Comparison of ENCODE assay signal across 1 cellular context in the genomic region with DNA sequence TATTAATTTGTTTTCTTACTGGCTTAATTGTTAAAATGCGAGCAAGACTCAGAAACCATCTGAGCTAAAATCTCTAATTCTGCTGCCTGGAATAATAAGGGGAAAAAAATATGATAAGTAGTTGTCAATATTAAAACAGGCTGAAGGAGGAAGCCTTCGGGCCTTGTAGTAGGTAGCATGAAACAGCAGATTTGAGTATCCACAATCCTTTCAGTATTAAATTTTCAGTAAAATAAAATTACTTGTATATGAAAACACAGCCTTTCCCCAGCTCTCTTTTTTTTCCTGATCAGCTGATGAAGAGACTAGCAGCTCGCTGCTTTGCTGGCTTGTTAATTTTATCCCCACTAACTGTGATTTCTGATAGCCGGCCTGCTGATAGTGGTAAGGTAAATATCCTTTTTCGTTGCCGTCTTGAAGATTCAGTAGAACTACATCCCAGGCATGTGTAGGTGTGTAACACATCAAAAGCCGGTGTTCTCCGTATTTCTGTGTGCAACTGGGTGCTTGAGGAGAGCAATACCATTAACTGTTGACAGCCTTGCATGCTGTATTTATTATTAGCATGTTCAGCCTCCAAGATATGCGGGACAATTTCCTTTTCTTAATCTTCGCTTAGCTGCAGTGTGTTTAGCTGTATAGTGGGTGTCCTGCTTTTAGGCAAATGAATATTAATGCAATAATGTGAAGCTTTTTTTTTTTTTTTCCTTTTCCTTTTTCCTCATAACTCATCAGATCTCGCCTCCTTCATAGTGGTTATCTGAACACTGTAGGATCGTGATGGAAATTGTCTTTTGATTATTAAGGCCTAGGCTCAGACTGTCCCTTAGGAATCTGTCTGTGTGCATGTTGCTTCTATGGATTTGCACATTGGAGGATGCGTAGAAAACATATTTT.
TF ChIP-seq lines count a peak whose summit lies in the region.

No MANE protein-coding gene starts in this region.

TF ChIP-seq in HepG2, 621 proteins besides CTCF, POLR2A, EP300 and RAD21 (continued from another document):
- no peak for TF ChIP-seq ZNF318 (CRISPR knock-in tag; IDR thresholded peaks at IDR 0.05)
- no peak for TF ChIP-seq MAZ (IDR thresholded peaks at IDR 0.05; ENCODE audit: borderline replicate concordance, low read depth, low read length)
- TF ChIP-seq MAZ (CRISPR knock-in tag; IDR thresholded peaks at IDR 0.05; ENCODE audit: low read depth), result no peak
- TF ChIP-seq RBFOX2 (IDR thresholded peaks at IDR 0.05; ENCODE audit: low read depth, low read length), result no peak
- TF ChIP-seq MTA1 (CRISPR knock-in tag; IDR thresholded peaks at IDR 0.05; ENCODE audit: borderline replicate concordance), result no peak
- TF ChIP-seq, protein P1, sequence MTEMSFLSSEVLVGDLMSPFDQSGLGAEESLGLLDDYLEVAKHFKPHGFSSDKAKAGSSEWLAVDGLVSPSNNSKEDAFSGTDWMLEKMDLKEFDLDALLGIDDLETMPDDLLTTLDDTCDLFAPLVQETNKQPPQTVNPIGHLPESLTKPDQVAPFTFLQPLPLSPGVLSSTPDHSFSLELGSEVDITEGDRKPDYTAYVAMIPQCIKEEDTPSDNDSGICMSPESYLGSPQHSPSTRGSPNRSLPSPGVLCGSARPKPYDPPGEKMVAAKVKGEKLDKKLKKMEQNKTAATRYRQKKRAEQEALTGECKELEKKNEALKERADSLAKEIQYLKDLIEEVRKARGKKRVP (CRISPR knock-in tag; IDR thresholded peaks at IDR 0.05), result no peak
- TF ChIP-seq ZNF251 (CRISPR knock-in tag; IDR thresholded peaks at IDR 0.05), result no peak
- no peak for TF ChIP-seq MIER2 (CRISPR knock-in tag; IDR thresholded peaks at IDR 0.05)
- no peak for TF ChIP-seq HNRNPL (IDR thresholded peaks at IDR 0.05; ENCODE audit: low read depth, low read length)
- TF ChIP-seq TBL1XR1 (IDR thresholded peaks at IDR 0.05; ENCODE audit: borderline replicate concordance, low read length, partially characterized antibody), result no peak
- TF ChIP-seq ZNF484 (CRISPR knock-in tag; IDR thresholded peaks at IDR 0.05; ENCODE audit: borderline replicate concordance, low read depth), result no peak
- TF ChIP-seq, protein P2, sequence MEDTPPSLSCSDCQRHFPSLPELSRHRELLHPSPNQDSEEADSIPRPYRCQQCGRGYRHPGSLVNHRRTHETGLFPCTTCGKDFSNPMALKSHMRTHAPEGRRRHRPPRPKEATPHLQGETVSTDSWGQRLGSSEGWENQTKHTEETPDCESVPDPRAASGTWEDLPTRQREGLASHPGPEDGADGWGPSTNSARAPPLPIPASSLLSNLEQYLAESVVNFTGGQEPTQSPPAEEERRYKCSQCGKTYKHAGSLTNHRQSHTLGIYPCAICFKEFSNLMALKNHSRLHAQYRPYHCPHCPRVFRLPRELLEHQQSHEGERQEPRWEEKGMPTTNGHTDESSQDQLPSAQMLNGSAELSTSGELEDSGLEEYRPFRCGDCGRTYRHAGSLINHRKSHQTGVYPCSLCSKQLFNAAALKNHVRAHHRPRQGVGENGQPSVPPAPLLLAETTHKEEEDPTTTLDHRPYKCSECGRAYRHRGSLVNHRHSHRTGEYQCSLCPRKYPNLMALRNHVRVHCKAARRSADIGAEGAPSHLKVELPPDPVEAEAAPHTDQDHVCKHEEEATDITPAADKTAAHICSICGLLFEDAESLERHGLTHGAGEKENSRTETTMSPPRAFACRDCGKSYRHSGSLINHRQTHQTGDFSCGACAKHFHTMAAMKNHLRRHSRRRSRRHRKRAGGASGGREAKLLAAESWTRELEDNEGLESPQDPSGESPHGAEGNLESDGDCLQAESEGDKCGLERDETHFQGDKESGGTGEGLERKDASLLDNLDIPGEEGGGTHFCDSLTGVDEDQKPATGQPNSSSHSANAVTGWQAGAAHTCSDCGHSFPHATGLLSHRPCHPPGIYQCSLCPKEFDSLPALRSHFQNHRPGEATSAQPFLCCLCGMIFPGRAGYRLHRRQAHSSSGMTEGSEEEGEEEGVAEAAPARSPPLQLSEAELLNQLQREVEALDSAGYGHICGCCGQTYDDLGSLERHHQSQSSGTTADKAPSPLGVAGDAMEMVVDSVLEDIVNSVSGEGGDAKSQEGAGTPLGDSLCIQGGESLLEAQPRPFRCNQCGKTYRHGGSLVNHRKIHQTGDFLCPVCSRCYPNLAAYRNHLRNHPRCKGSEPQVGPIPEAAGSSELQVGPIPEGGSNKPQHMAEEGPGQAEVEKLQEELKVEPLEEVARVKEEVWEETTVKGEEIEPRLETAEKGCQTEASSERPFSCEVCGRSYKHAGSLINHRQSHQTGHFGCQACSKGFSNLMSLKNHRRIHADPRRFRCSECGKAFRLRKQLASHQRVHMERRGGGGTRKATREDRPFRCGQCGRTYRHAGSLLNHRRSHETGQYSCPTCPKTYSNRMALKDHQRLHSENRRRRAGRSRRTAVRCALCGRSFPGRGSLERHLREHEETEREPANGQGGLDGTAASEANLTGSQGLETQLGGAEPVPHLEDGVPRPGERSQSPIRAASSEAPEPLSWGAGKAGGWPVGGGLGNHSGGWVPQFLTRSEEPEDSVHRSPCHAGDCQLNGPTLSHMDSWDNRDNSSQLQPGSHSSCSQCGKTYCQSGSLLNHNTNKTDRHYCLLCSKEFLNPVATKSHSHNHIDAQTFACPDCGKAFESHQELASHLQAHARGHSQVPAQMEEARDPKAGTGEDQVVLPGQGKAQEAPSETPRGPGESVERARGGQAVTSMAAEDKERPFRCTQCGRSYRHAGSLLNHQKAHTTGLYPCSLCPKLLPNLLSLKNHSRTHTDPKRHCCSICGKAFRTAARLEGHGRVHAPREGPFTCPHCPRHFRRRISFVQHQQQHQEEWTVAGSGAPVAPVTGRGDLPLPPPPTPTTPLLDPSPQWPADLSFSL (CRISPR knock-in tag; IDR thresholded peaks at IDR 0.05), result no peak
- no peak for TF ChIP-seq FOXO1 (CRISPR knock-in tag; IDR thresholded peaks at IDR 0.05)
- no peak for TF ChIP-seq ZNF451 (CRISPR knock-in tag; IDR thresholded peaks at IDR 0.05)
TF ChIP-seq in HepG2: peak in this region for 0.
